Comparison of ENCODE assay signal across 1 cellular context in genomic region chr16:71461686-71462648, GRCh38.
TF ChIP-seq lines count a peak whose summit lies in the region.

Gene ZNF23 (minus strand): TSS chr16:71462247. CDS start chr16:71456796, 5,451 bp downstream.

TF ChIP-seq in K562, 482 proteins besides CTCF, POLR2A, EP300 and RAD21 (continued from another document and continues in another):
- TF ChIP-seq, protein P1, sequence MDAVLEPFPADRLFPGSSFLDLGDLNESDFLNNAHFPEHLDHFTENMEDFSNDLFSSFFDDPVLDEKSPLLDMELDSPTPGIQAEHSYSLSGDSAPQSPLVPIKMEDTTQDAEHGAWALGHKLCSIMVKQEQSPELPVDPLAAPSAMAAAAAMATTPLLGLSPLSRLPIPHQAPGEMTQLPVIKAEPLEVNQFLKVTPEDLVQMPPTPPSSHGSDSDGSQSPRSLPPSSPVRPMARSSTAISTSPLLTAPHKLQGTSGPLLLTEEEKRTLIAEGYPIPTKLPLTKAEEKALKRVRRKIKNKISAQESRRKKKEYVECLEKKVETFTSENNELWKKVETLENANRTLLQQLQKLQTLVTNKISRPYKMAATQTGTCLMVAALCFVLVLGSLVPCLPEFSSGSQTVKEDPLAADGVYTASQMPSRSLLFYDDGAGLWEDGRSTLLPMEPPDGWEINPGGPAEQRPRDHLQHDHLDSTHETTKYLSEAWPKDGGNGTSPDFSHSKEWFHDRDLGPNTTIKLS (IDR thresholded peaks at IDR 0.05; ENCODE audit: borderline replicate concordance, low read depth), result peak; percentile 81
- TF ChIP-seq BACH1 (tag; IDR thresholded peaks at IDR 0.05), result no peak
- TF ChIP-seq HBP1 (CRISPR knock-in tag; IDR thresholded peaks at IDR 0.05), result peak; percentile 57; the same call in 1 of the 2 replicates
- 0 out of 2 replicates have a peak, but pooled peaks have one; percentile 34 for TF ChIP-seq OTX1 (CRISPR knock-in tag; IDR thresholded peaks at IDR 0.05)
- peak; percentile 82 for TF ChIP-seq MGA (IDR thresholded peaks at IDR 0.05)
- TF ChIP-seq, protein P2, sequence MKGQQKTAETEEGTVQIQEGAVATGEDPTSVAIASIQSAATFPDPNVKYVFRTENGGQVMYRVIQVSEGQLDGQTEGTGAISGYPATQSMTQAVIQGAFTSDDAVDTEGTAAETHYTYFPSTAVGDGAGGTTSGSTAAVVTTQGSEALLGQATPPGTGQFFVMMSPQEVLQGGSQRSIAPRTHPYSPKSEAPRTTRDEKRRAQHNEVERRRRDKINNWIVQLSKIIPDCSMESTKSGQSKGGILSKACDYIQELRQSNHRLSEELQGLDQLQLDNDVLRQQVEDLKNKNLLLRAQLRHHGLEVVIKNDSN (CRISPR knock-in tag; IDR thresholded peaks at IDR 0.05), result peak; percentile 20; the same call in 1 of the 2 replicates
- TF ChIP-seq MYC (IDR thresholded peaks at IDR 0.05; ENCODE audit: low read depth, low read length), result peak; percentile 88
- TF ChIP-seq MYC (CRISPR knock-in tag; IDR thresholded peaks at IDR 0.05; ENCODE audit: borderline replicate concordance, low read depth), result peak; percentile 89
- peak; percentile 48 for TF ChIP-seq NEUROD1 (IDR thresholded peaks at IDR 0.05; ENCODE audit: borderline replicate concordance, low read depth, low read length, partially characterized antibody)
- TF ChIP-seq HNRNPL (IDR thresholded peaks at IDR 0.05; ENCODE audit: low read depth, low read length), result no peak
- TF ChIP-seq FOS (IDR thresholded peaks at IDR 0.05; ENCODE audit: extremely low read depth, insufficient read length), result no peak
- TF ChIP-seq MTA3 (IDR thresholded peaks at IDR 0.05; ENCODE audit: borderline replicate concordance), result 0 out of 2 replicates have a peak, but pooled peaks have one; percentile 36
- TF ChIP-seq FUS (optimal IDR thresholded peaks at IDR 0.05; ENCODE audit: low read depth, low read length), result no peak
- no peak for TF ChIP-seq GTF2A2 (tag; IDR thresholded peaks at IDR 0.05)
- TF ChIP-seq, protein P3, sequence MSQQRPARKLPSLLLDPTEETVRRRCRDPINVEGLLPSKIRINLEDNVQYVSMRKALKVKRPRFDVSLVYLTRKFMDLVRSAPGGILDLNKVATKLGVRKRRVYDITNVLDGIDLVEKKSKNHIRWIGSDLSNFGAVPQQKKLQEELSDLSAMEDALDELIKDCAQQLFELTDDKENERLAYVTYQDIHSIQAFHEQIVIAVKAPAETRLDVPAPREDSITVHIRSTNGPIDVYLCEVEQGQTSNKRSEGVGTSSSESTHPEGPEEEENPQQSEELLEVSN (IDR thresholded peaks at IDR 0.05; ENCODE audit: borderline replicate concordance in 1 of 2, extremely low read depth in 1 of 2, insufficient read depth in 1 of 2, insufficient read length in 1 of 2, low read depth in 1 of 2, low read length in 1 of 2, poor library complexity in 1 of 2, severe bottlenecking in 1 of 2), result peak in 1 of 2 experiments; percentile 6
- no peak for TF ChIP-seq RBM15 (IDR thresholded peaks at IDR 0.05; ENCODE audit: insufficient read depth, low read length)
- TF ChIP-seq HNRNPLL (IDR thresholded peaks at IDR 0.05; ENCODE audit: low read depth, low read length, poor library complexity, severe bottlenecking), result peak; percentile 35
- no peak for TF ChIP-seq U2AF2 (optimal IDR thresholded peaks at IDR 0.05; ENCODE audit: low read depth, low read length)
- no peak for TF ChIP-seq NUFIP1 (IDR thresholded peaks at IDR 0.05; ENCODE audit: partially characterized antibody)
- TF ChIP-seq SRSF7 (optimal IDR thresholded peaks at IDR 0.05; ENCODE audit: low read depth, low read length), result no peak
- no peak for TF ChIP-seq SMARCA5 (IDR thresholded peaks at IDR 0.05)
- no peak for TF ChIP-seq FOXA1 (IDR thresholded peaks at IDR 0.05; ENCODE audit: borderline replicate concordance)
- no peak for TF ChIP-seq HNRNPH1 (optimal IDR thresholded peaks at IDR 0.05; ENCODE audit: low read depth, low read length)
- TF ChIP-seq TGIF2 (CRISPR knock-in tag; IDR thresholded peaks at IDR 0.05), result no peak
- TF ChIP-seq CBX3 (IDR thresholded peaks at IDR 0.05; ENCODE audit: borderline replicate concordance in 1 of 2, low read length in 2 of 2), result peak in 1 of 2 experiments; percentile 73; a peak in 1 of 3 replicates
- no peak for TF ChIP-seq HNRNPK (IDR thresholded peaks at IDR 0.05; ENCODE audit: low read depth, low read length, poor library complexity, severe bottlenecking)
- peak; percentile 100 for TF ChIP-seq GABPB1 (CRISPR knock-in tag; IDR thresholded peaks at IDR 0.05)
- no peak for TF ChIP-seq NR4A1 (CRISPR knock-in tag; IDR thresholded peaks at IDR 0.05)
- 0 out of 2 replicates have a peak, but pooled peaks have one; percentile 20 for TF ChIP-seq NR4A1 (tag; IDR thresholded peaks at IDR 0.05)
- no peak for TF ChIP-seq ZNF263 (CRISPR knock-in tag; IDR thresholded peaks at IDR 0.05; ENCODE audit: borderline replicate concordance)
- no peak for TF ChIP-seq SIRT6 (IDR thresholded peaks at IDR 0.05; ENCODE audit: low read depth, low read length)
- TF ChIP-seq ZNF12 (CRISPR knock-in tag; IDR thresholded peaks at IDR 0.05), result 0 out of 2 replicates have a peak, but pooled peaks have one; percentile 24
- TF ChIP-seq ZNF583 (CRISPR knock-in tag; IDR thresholded peaks at IDR 0.05), result no peak
- no peak for TF ChIP-seq RBM39 (optimal IDR thresholded peaks at IDR 0.05; ENCODE audit: low read depth, low read length)
- peak; percentile 57 to 67; a peak in 1 of 4 replicates for TF ChIP-seq FOXK2 (conservative IDR thresholded peaks at IDR 0.05 in 1 of 2, IDR thresholded peaks at IDR 0.05 in 1 of 2; ENCODE audit: low read depth in 2 of 2)
- TF ChIP-seq MTF1 (CRISPR knock-in tag; IDR thresholded peaks at IDR 0.05; ENCODE audit: borderline replicate concordance), result no peak
- no peak for TF ChIP-seq ZNF197 (CRISPR knock-in tag; IDR thresholded peaks at IDR 0.05; ENCODE audit: low read depth)
- TF ChIP-seq E2F8 (IDR thresholded peaks at IDR 0.05; ENCODE audit: low read depth, partially characterized antibody), result peak; percentile 84
- peak; percentile 77; the same call in 1 of the 2 replicates for TF ChIP-seq RB1 (IDR thresholded peaks at IDR 0.05; ENCODE audit: low read depth)
- no peak for TF ChIP-seq ZNF277 (CRISPR knock-in tag; IDR thresholded peaks at IDR 0.05; ENCODE audit: borderline replicate concordance)
- TF ChIP-seq NELFE (IDR thresholded peaks at IDR 0.05; ENCODE audit: insufficient read depth, insufficient read length), result no peak
- TF ChIP-seq E2F3 (CRISPR knock-in tag; IDR thresholded peaks at IDR 0.05), result peak; percentile 34; the same call in 1 of the 2 replicates
- no peak for TF ChIP-seq ZNF764 (CRISPR knock-in tag; IDR thresholded peaks at IDR 0.05; ENCODE audit: low read depth)
- peak; percentile 56; the same call in 1 of the 2 replicates for TF ChIP-seq LCOR (CRISPR knock-in tag; IDR thresholded peaks at IDR 0.05)
- 0 out of 2 replicates have a peak, but pooled peaks have one; percentile 45 for TF ChIP-seq PHF21A (IDR thresholded peaks at IDR 0.05; ENCODE audit: borderline replicate concordance, low read depth)
